In genomic region chr1:83011270-83011669, GRCh38 we compare ENCODE assay signal across 22 cellular contexts.
"Had no signal": no experiment of that assay in that cellular context is flagged by ENCODE, and none has a peak within 500 bp of the region (broad histone marks: within the 10 kb centered on the region; RNA-seq: fewer than 3 reads in every experiment).

No MANE protein-coding gene starts in this region.

- H3K4me1 ChIP-seq: heart right ventricle, upper lobe of right lung had no signal

- FAIRE-seq: astrocyte, colon, endothelial cell of umbilical vein had no signal

- H3K36me3 ChIP-seq: heart right ventricle, thoracic aorta, upper lobe of right lung had no signal

- DNase-seq: activated CD4-positive, alpha-beta memory T cell treated with anti-CD3 and anti-CD28 coated beads for 36 hours; activated CD4-positive, alpha-beta T cell treated with anti-CD3 and anti-CD28 coated beads for 4 hours; activated CD4-positive, CD25-positive, alpha-beta regulatory T cell; activated naive CD4-positive, alpha-beta T cell treated with Interleukin-2 at 50 U/mL for 16 hours; activated naive CD8-positive, alpha-beta T cell treated with anti-CD3 and anti-CD28 coated beads for 36 hours; activated T-cell treated with anti-CD3 and anti-CD28 coated beads, Interleukin-2, amount 50 U/mL, for 48 hours; effector memory CD8-positive, alpha-beta T cell; heart right ventricle; islet precursor cell; left colon; mesendoderm; naive B cell; nucleus accumbens; stimulated activated CD4-positive, alpha-beta T cell treated with anti-CD3 and anti-CD28 coated beads, Interleukin-4, amount 100 ng/mL, for 1 hour; stimulated activated naive CD4-positive, alpha-beta T cell; T-helper 17 cell; upper lobe of right lung had no signal

- H3K9me3 ChIP-seq: heart right ventricle, thoracic aorta, upper lobe of right lung had no signal

- ATAC-seq: effector memory CD8-positive, alpha-beta T cell; heart right ventricle; left colon; sciatic nerve; T-helper 17 cell; upper lobe of right lung had no signal

- H3K27me3 ChIP-seq: heart right ventricle, upper lobe of right lung had no signal

- H3K27ac ChIP-seq: heart right ventricle, thoracic aorta, upper lobe of right lung had no signal

- H3K4me3 ChIP-seq: heart right ventricle, thoracic aorta, upper lobe of right lung had no signal
